Comparison of ENCODE assay signal across 10 cellular contexts in genomic region chr17:72614871-72615626, GRCh38.
A peak's percentile ranks its signal among the peaks of the same experiment; 100 is the strongest.
DNase-seq lines count a peak whose midpoint lies in the region; ATAC-seq and TF ChIP-seq lines count a peak whose summit lies in the region.
"Had no signal": no experiment of that assay in that cellular context is flagged by ENCODE, and none has a peak within 500 bp of the region (broad histone marks: within the 10 kb centered on the region; RNA-seq: fewer than 3 reads in every experiment).

No MANE protein-coding gene starts in this region.

- H3K9ac ChIP-seq in duodenal mucosa (ENCODE audit: low read depth in 1 of 2, low read length in 2 of 2) = peak overlapping the region in 1 of 2 donors; percentile 36

- H3K36me3 Mint-ChIP-seq in Caco-2 (ENCODE audit: insufficient read depth, unreplicated experiment) = no peaks in the 10 kb centered on the region

- H3K4me1 Mint-ChIP-seq in Caco-2 (ENCODE audit: low read depth, unreplicated experiment) = peaks cover 48% of the 10 kb centered on the region

- no peaks in the 10 kb centered on the region for H3K27me3 Mint-ChIP-seq in Caco-2 (ENCODE audit: insufficient read depth, unreplicated experiment)

- POLR2A ChIA-PET in Caco-2 (lab: Charles Lee) = interaction anchor here (0.6 to 1.3 kb wide), 5 partner anchors 16 to 598 kb away, joined by 3 to 7 read pairs (median 3); no protein-coding TSS in a partner anchor

- H3K27ac ChIP-seq in duodenal mucosa (ENCODE audit: low read depth, low read length) (peak overlapping the region; percentile 33), muscle layer of duodenum (ENCODE audit: low read length) (peak overlapping the region; percentile 76), spleen (no peak overlapping the region)

- BruUV-seq in Caco-2 (replicated peaks; lab: Mats Ljungman, UMichigan) = no TSS peak

- peak overlapping the region; percentile 35 for H3K27ac Mint-ChIP-seq in Caco-2 (ENCODE audit: unreplicated experiment)
- H3K27ac Mint-ChIP-seq: activated CD4-positive, alpha-beta T cell treated with anti-CD3 and anti-CD28 coated beads for 36 hours; IgD-negative memory B cell had no signal

- peak overlapping the region; percentile 67 for H3K4me3 Mint-ChIP-seq in Caco-2 (ENCODE audit: unreplicated experiment)
- H3K4me3 Mint-ChIP-seq: activated CD4-positive, alpha-beta T cell treated with anti-CD3 and anti-CD28 coated beads for 36 hours; IgD-negative memory B cell had no signal

- 20 to 35% (median 23%) methylated on average over 20 of the region's 20 CpGs for WGBS in spleen, 5 donors

- CTCF ChIA-PET in Caco-2 (lab: Charles Lee) = interaction anchor here (0.6 to 1.9 kb wide), 8 partner anchors 12 to 114 kb away, joined by 3 to 9 read pairs (median 4); no protein-coding TSS in a partner anchor

- no peaks in the 10 kb centered on the region for H3K9me3 ChIP-seq in Caco-2
- H3K9me3 ChIP-seq in duodenal mucosa (ENCODE audit: control insufficient read depth in 1 of 2, low read length in 2 of 2) = no peaks in the 10 kb centered on the region
- H3K9me3 ChIP-seq in muscle layer of duodenum (ENCODE audit: control insufficient read depth in 1 of 2, low read length in 2 of 2) = no peaks in the 10 kb centered on the region
- H3K9me3 ChIP-seq in spleen = no peaks in the 10 kb centered on the region
- H3K9me3 ChIP-seq in MG63 = 0 out of 2 replicates have a peak, but pooled peaks cover 1% of the 10 kb centered on the region

- H3K36me3 ChIP-seq in Caco-2 (ENCODE audit: control insufficient read depth, insufficient read depth, low read length) (0 out of 2 replicates have a peak, but pooled peaks cover 2% of the 10 kb centered on the region), duodenal mucosa (ENCODE audit: control insufficient read depth in 1 of 2, insufficient read depth in 2 of 2, low read length in 2 of 2) (no peaks in the 10 kb centered on the region), muscle layer of duodenum (ENCODE audit: control insufficient read depth in 1 of 2, insufficient read depth in 2 of 2, low read length in 2 of 2) (no peaks in the 10 kb centered on the region), spleen (no peaks in the 10 kb centered on the region), MG63 (no peaks in the 10 kb centered on the region)

- H3K4me3 ChIP-seq in Caco-2 (ENCODE audit: low read depth, low read length) (peak overlapping the region; percentile 22), duodenal mucosa (ENCODE audit: low read depth in 1 of 2, low read length in 2 of 2) (peak overlapping the region; percentile 0 to 26), muscle layer of duodenum (ENCODE audit: low read depth in 1 of 2, low read length in 2 of 2) (no peak overlapping the region), spleen (no peak overlapping the region), MG63 (no peak overlapping the region)

- peak; percentile 87 to 95 for DNase-seq in Caco-2
- DNase-seq in spleen = no peak
- no peak for DNase-seq in activated CD4-positive, alpha-beta T cell treated with anti-CD3 and anti-CD28 coated beads, Interleukin-2, amount 50 U/mL, for 1 hour
- DNase-seq in MG63 = no peak
- DNase-seq: activated CD4-positive, alpha-beta T cell treated with anti-CD3 and anti-CD28 coated beads for 36 hours had no signal

- ATAC-seq in HG03159 (IDR thresholded peaks at IDR 0.05; ENCODE audit: unreplicated experiment) (peak; percentile 41), GM21515 (IDR thresholded peaks at IDR 0.05; ENCODE audit: unreplicated experiment) (no peak)
- ATAC-seq: activated CD4-positive, alpha-beta T cell treated with anti-CD3 and anti-CD28 coated beads for 36 hours had no signal

- TF ChIP-seq CTCF in Caco-2 (IDR thresholded peaks at IDR 0.05; ENCODE audit: insufficient read depth in 1 of 2, low read depth in 1 of 2, low read length in 1 of 2, severe bottlenecking in 1 of 2, unreplicated experiment in 1 of 2) (no peak), spleen (IDR thresholded peaks at IDR 0.05 in 8 of 11, conservative IDR thresholded peaks at IDR 0.05 in 3 of 11) (no peak)

- H3K9me3 Mint-ChIP-seq in Caco-2 (ENCODE audit: unreplicated experiment) = peaks cover 6% of the 10 kb centered on the region
- H3K9me3 Mint-ChIP-seq: IgD-negative memory B cell had no signal

- intact Hi-C loops in Caco-2 (cut with micrococcal nuclease; ENCODE audit: unreplicated experiment) = loop anchor here (1.0 kb wide), 3 partner anchors 25 to 69 kb away; no protein-coding TSS in a partner anchor
- intact Hi-C loops in spleen (cut with DNase I; ENCODE audit: low total_unique reads) = no loop called here

- TF ChIP-seq POLR2A in spleen (IDR thresholded peaks at IDR 0.05) = no peak

- H3K27me3 ChIP-seq in Caco-2 (replicated peaks; ENCODE audit: control insufficient read depth, insufficient read depth, low read length) (no peaks in the 10 kb centered on the region), duodenal mucosa (ENCODE audit: control insufficient read depth in 1 of 2, insufficient read depth in 2 of 2, low read length in 2 of 2) (no peaks in the 10 kb centered on the region), muscle layer of duodenum (ENCODE audit: low read depth, low read length) (peaks cover 7% of the 10 kb centered on the region), spleen (replicated peaks in 1 of 7) (peaks cover 0 to 83% (median 8%) of the 10 kb centered on the region in 7 donors), MG63 (peaks cover under 1% of the 10 kb centered on the region; the same call in 1 of the 2 replicates)

- H3K4me1 ChIP-seq in Caco-2 (peaks cover 50% of the 10 kb centered on the region), duodenal mucosa (ENCODE audit: control insufficient read depth in 1 of 2, insufficient read depth in 2 of 2, low read length in 2 of 2) (peaks cover 47 to 51% of the 10 kb centered on the region in 2 donors), muscle layer of duodenum (ENCODE audit: control insufficient read depth in 1 of 2, insufficient read depth in 2 of 2, low read length in 2 of 2) (no peaks in the 10 kb centered on the region), spleen (peaks cover 0 to 9% (median 0%) of the 10 kb centered on the region in 6 donors)

Comparison
In these comparisons a context has a peak if more than half of its experiments do, and no peak if none do; other contexts are left out.
1. DNase-seq: peak in Caco-2 (2 of 2); none in spleen (single experiment), activated CD4-positive, alpha-beta T cell treated with anti-CD3 and anti-CD28 coated beads, Interleukin-2, amount 50 U/mL, for 1 hour (single experiment) and MG63 (single experiment).
2. H3K4me3 ChIP-seq: peak in Caco-2 (single experiment) and duodenal mucosa (2 of 2); none in muscle layer of duodenum (0 of 2), spleen (0 of 8) and MG63 (single experiment).
3. H3K27ac ChIP-seq: peak in duodenal mucosa (single experiment) and muscle layer of duodenum (single experiment); none in spleen (0 of 8).